1 cellular context compared by ENCODE assay signal in the genomic region with DNA sequence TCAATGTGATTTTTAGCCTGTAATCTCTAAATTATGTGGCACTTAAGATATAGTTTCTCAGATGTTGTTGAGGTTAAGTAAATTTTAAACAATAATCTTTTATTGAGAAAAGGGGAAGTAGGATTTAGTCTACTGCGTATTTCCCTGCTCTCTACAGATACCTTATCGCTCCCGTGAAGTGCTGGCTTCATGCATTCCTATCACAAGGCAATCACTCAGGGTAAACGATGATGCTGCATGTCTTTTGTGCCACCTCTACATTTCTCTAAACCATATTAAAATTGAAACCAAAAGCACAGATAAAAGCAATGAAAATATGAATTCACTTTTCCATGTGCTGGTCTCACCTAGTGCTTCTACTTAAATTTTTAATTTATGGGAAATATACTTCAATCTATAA.
TF ChIP-seq lines count a peak whose summit lies in the region.

No MANE protein-coding gene starts in this region.

TF ChIP-seq in K562, 482 proteins besides CTCF, POLR2A, EP300 and RAD21 (continued from another document):
- TF ChIP-seq, protein P1, sequence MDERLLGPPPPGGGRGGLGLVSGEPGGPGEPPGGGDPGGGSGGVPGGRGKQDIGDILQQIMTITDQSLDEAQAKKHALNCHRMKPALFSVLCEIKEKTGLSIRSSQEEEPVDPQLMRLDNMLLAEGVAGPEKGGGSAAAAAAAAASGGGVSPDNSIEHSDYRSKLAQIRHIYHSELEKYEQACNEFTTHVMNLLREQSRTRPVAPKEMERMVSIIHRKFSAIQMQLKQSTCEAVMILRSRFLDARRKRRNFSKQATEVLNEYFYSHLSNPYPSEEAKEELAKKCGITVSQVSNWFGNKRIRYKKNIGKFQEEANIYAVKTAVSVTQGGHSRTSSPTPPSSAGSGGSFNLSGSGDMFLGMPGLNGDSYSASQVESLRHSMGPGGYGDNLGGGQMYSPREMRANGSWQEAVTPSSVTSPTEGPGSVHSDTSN (CRISPR knock-in tag; IDR thresholded peaks at IDR 0.05; ENCODE audit: low read depth): no peak
- TF ChIP-seq, protein P1 (tag; conservative IDR thresholded peaks at IDR 0.05; ENCODE audit: low read depth): 0 out of 2 replicates have a peak, but pooled peaks have one; percentile 14
- TF ChIP-seq CXXC5 (CRISPR knock-in tag; IDR thresholded peaks at IDR 0.05): peak; percentile 52; the same call in 1 of the 2 replicates
- TF ChIP-seq MAFK (IDR thresholded peaks at IDR 0.05; ENCODE audit: low read length): peak; percentile 49; the same call in 1 of the 2 replicates
- TF ChIP-seq MIER1 (IDR thresholded peaks at IDR 0.05; ENCODE audit: low read depth): no peak
- TF ChIP-seq TCF3 (CRISPR knock-in tag; IDR thresholded peaks at IDR 0.05): peak; percentile 66
- TF ChIP-seq, protein P2, sequence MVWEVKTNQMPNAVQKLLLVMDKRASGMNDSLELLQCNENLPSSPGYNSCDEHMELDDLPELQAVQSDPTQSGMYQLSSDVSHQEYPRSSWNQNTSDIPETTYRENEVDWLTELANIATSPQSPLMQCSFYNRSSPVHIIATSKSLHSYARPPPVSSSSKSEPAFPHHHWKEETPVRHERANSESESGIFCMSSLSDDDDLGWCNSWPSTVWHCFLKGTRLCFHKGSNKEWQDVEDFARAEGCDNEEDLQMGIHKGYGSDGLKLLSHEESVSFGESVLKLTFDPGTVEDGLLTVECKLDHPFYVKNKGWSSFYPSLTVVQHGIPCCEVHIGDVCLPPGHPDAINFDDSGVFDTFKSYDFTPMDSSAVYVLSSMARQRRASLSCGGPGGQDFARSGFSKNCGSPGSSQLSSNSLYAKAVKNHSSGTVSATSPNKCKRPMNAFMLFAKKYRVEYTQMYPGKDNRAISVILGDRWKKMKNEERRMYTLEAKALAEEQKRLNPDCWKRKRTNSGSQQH (CRISPR knock-in tag; IDR thresholded peaks at IDR 0.05): no peak
- TF ChIP-seq RBM34 (IDR thresholded peaks at IDR 0.05; ENCODE audit: borderline replicate concordance, insufficient read depth, low read length): no peak
- peak; percentile 53 for TF ChIP-seq MTA2 (IDR thresholded peaks at IDR 0.05; ENCODE audit: low read depth)
- no peak for TF ChIP-seq ZNF253 (CRISPR knock-in tag; conservative IDR thresholded peaks at IDR 0.05)
- peak; percentile 85 for TF ChIP-seq SOX6 (IDR thresholded peaks at IDR 0.05)
- peak; percentile 45; the same call in 1 of the 2 replicates for TF ChIP-seq CTBP1 (IDR thresholded peaks at IDR 0.05; ENCODE audit: borderline replicate concordance)
- TF ChIP-seq FOSL1 (tag; conservative IDR thresholded peaks at IDR 0.05): 0 out of 2 replicates have a peak, but pooled peaks have one; percentile 25
- TF ChIP-seq MEIS2 (IDR thresholded peaks at IDR 0.05; ENCODE audit: partially characterized antibody): peak; percentile 36
- TF ChIP-seq CCNT2 (IDR thresholded peaks at IDR 0.05; ENCODE audit: borderline replicate concordance, extremely low read depth, insufficient read length, low read depth, low read length): peak; percentile 55
- TF ChIP-seq FOXK1 (CRISPR knock-in tag; IDR thresholded peaks at IDR 0.05; ENCODE audit: borderline replicate concordance): no peak
- no peak for TF ChIP-seq ESRRA (IDR thresholded peaks at IDR 0.05; ENCODE audit: borderline replicate concordance, low read depth)
- peak; percentile 43; the same call in 1 of the 2 replicates for TF ChIP-seq JUND (IDR thresholded peaks at IDR 0.05; ENCODE audit: borderline replicate concordance, low read depth, low read length)
- peak; percentile 18; the same call in 1 of the 3 replicates for TF ChIP-seq JUND (tag; IDR thresholded peaks at IDR 0.05; ENCODE audit: borderline replicate concordance, low read depth, low read length)
- TF ChIP-seq CBFA2T2 (conservative IDR thresholded peaks at IDR 0.05): peak; percentile 58
- peak; percentile 57; the same call in 1 of the 2 replicates for TF ChIP-seq C11orf30 (IDR thresholded peaks at IDR 0.05; ENCODE audit: low read depth)
- TF ChIP-seq FOXM1 (IDR thresholded peaks at IDR 0.05; ENCODE audit: low read depth): peak; percentile 60; the same call in 1 of the 2 replicates
- TF ChIP-seq FOXM1 (CRISPR knock-in tag; IDR thresholded peaks at IDR 0.05; ENCODE audit: low read depth): no peak
- TF ChIP-seq L3MBTL2 (IDR thresholded peaks at IDR 0.05): 0 out of 2 replicates have a peak, but pooled peaks have one; percentile 21
- TF ChIP-seq MAFG (tag; conservative IDR thresholded peaks at IDR 0.05): peak; percentile 51
- no peak for TF ChIP-seq BDP1 (IDR thresholded peaks at IDR 0.05; ENCODE audit: insufficient read depth, insufficient read length)
- TF ChIP-seq NR1H2 (CRISPR knock-in tag; IDR thresholded peaks at IDR 0.05): no peak
- TF ChIP-seq ZSCAN32 (CRISPR knock-in tag; IDR thresholded peaks at IDR 0.05): no peak
- TF ChIP-seq TEAD4 (IDR thresholded peaks at IDR 0.05; ENCODE audit: low read length): peak; percentile 92
- TF ChIP-seq TEAD4 (CRISPR knock-in tag; IDR thresholded peaks at IDR 0.05; ENCODE audit: borderline replicate concordance): no peak
- TF ChIP-seq, protein P3, sequence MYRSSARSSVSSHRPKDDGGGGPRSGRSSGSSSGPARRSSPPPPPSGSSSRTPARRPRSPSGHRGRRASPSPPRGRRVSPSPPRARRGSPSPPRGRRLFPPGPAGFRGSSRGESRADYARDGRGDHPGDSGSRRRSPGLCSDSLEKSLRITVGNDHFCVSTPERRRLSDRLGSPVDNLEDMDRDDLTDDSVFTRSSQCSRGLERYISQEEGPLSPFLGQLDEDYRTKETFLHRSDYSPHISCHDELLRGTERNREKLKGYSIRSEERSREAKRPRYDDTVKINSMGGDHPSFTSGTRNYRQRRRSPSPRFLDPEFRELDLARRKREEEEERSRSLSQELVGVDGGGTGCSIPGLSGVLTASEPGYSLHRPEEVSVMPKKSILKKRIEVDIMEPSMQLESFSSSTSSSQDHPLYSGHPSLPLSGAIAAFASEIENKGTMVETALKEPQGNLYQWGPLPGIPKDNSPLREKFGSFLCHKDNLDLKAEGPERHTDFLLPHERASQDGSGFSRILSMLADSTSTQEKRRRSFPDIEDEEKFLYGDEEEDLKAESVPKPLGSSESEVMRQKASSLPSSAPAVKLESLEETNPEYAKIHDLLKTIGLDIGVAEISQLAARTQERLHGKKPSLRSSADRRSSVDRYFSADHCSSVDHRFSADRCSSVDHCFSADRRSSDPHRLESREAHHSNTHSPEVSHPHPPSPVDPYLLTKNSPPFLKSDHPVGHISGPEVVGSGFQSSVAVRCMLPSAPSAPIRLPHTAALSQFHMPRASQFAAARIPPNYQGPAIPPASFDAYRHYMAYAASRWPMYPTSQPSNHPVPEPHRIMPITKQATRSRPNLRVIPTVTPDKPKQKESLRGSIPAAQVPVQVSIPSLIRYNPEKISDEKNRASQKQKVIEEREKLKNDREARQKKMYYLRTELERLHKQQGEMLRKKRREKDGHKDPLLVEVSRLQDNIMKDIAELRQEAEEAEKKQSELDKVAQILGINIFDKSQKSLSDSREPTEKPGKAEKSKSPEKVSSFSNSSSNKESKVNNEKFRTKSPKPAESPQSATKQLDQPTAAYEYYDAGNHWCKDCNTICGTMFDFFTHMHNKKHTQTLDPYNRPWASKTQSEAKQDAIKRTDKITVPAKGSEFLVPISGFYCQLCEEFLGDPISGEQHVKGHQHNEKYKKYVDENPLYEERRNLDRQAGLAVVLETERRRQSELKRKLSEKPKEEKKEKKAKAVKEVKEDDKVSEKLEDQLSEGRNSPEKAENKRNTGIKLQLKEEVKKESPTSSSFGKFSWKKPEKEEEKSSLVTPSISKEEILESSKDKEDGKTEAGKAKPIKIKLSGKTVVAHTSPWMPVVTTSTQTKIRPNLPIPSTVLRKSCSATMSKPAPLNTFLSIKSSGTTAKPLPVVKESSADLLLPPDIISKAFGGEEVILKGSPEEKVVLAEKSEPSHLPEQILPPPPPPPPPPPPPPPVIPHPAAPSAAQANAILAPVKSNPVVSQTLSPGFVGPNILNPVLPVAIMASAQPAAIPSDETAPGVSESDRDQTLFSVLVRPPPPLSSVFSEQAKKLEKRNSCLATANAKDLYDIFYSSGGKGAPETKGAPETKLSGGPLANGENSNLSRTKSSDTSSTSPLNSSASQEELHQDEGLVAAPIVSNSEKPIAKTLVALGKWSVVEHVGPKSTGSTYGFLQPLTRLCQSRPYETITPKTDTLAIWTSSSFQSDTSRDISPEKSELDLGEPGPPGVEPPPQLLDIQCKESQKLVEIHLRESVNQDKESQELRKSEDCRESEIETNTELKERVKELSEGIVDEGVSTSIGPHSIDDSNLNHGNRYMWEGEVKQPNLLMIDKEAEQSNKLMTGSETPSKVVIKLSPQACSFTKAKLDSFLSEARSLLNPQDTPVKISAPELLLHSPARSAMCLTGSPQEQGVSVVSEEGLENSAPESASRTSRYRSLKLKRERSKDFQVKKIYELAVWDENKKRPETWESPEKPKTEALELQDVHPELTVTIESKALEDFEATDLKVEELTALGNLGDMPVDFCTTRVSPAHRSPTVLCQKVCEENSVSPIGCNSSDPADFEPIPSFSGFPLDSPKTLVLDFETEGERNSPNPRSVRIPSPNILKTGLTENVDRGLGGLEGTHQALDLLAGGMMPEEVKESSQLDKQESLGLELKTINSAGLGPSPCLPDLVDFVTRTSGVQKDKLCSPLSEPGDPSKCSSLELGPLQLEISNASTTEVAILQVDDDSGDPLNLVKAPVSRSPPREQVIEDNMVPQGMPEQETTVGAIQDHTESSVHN (IDR thresholded peaks at IDR 0.05; ENCODE audit: borderline replicate concordance in 1 of 2, low read depth in 1 of 2): 0 out of 4 replicates have a peak, but pooled peaks of 1 of the 2 experiments have one; percentile 29
- TF ChIP-seq BHLHE40 (IDR thresholded peaks at IDR 0.05; ENCODE audit: low read length): peak; percentile 62
- TF ChIP-seq SMARCC2 (IDR thresholded peaks at IDR 0.05; ENCODE audit: low read depth): peak; percentile 66; the same call in 1 of the 2 replicates
- peak; percentile 86 for TF ChIP-seq SMARCA4 (IDR thresholded peaks at IDR 0.05)
- peak; percentile 79 for TF ChIP-seq TAL1 (IDR thresholded peaks at IDR 0.05)
- TF ChIP-seq MTA1 (IDR thresholded peaks at IDR 0.05; ENCODE audit: borderline replicate concordance): peak; percentile 37; the same call in 1 of the 2 replicates
- TF ChIP-seq CBFA2T3 (IDR thresholded peaks at IDR 0.05): peak; percentile 78
- TF ChIP-seq MBD2 (IDR thresholded peaks at IDR 0.05; ENCODE audit: borderline replicate concordance, low read depth): 0 out of 2 replicates have a peak, but pooled peaks have one; percentile 35
- peak in 1 of 2 experiments; percentile 27; a peak in 1 of 4 replicates for TF ChIP-seq TRIM24 (IDR thresholded peaks at IDR 0.05)
- TF ChIP-seq KLF16 (IDR thresholded peaks at IDR 0.05): peak; percentile 61
- peak; percentile 85 for TF ChIP-seq NFE2 (IDR thresholded peaks at IDR 0.05; ENCODE audit: low read depth)
- TF ChIP-seq ZNF197 (CRISPR knock-in tag; IDR thresholded peaks at IDR 0.05; ENCODE audit: low read depth): 0 out of 2 replicates have a peak, but pooled peaks have one; percentile 36
- no peak for TF ChIP-seq ZNF212 (CRISPR knock-in tag; IDR thresholded peaks at IDR 0.05)
- TF ChIP-seq TAF1 (IDR thresholded peaks at IDR 0.05; ENCODE audit: control insufficient read depth, extremely low read depth, insufficient read depth, low read length, severe bottlenecking): no peak
- peak; percentile 71 for TF ChIP-seq DPF2 (IDR thresholded peaks at IDR 0.05)
- TF ChIP-seq RBM15 (IDR thresholded peaks at IDR 0.05; ENCODE audit: insufficient read depth, low read length): no peak
- peak; percentile 63; the same call in 1 of the 2 replicates for TF ChIP-seq PML (IDR thresholded peaks at IDR 0.05; ENCODE audit: low read length)
- TF ChIP-seq RCOR1 (IDR thresholded peaks at IDR 0.05; ENCODE audit: borderline replicate concordance in 1 of 2, low read depth in 2 of 2, low read length in 2 of 2): peak in 1 of 2 experiments; percentile 87; a peak in 3 of 4 replicates
